26 cellular contexts compared by ENCODE assay signal in genomic region chr2:25881759-25882158, GRCh38.
"Had no signal": no experiment of that assay in that cellular context is flagged by ENCODE, and none has a peak within 500 bp of the region (broad histone marks: within the 10 kb centered on the region; RNA-seq: fewer than 3 reads in every experiment).

No MANE protein-coding gene starts in this region.

- H3K4me3 ChIP-seq: ascending aorta, breast epithelium, cardiac muscle cell, coronary artery, dorsolateral prefrontal cortex, esophagus muscularis mucosa, gastrocnemius medialis, heart left ventricle had no signal

- H3K27ac ChIP-seq: ascending aorta, breast epithelium, cardiac muscle cell, coronary artery, esophagus muscularis mucosa, foreskin keratinocyte, gastrocnemius medialis, heart left ventricle, WERI-Rb-1 had no signal

- DNase-seq: activated B cell treated with CpG ODN at 0.5 μM for 24 hours; activated CD4-positive, alpha-beta T cell treated with anti-CD3 and anti-CD28 coated beads for 48 hours; activated CD4-positive, alpha-beta T cell treated with anti-CD3 and anti-CD28 coated beads, Interleukin-2, amount 50 U/mL, for 1 hour; activated CD4-positive, alpha-beta T cell treated with anti-CD3 and anti-CD28 coated beads, Interleukin-2, amount 50 U/mL, for 48 hours; activated CD8-positive, alpha-beta memory T cell treated with anti-CD3 and anti-CD28 coated beads for 24 hours; activated CD8-positive, alpha-beta T cell treated with anti-CD3 and anti-CD28 coated beads for 36 hours; activated effector memory CD4-positive, alpha-beta T cell treated with anti-CD3 and anti-CD28 coated beads, Interleukin-2, amount 50 U/mL, for 16 hours; activated naive CD4-positive, alpha-beta T cell treated with anti-CD3 and anti-CD28 coated beads for 36 hours; activated naive CD8-positive, alpha-beta T cell treated with anti-CD3 and anti-CD28 coated beads for 36 hours; activated T-cell treated with anti-CD3 and anti-CD28 coated beads, Interleukin-2, amount 50 U/mL, for 48 hours; dorsolateral prefrontal cortex; effector memory CD4-positive, alpha-beta T cell; endodermal cell; foreskin keratinocyte; gastrocnemius medialis; glutamatergic neuron; heart left ventricle; T-helper 1 cell; T-helper 17 cell; T1000; WERI-Rb-1 had no signal

- H3K36me3 ChIP-seq: ascending aorta, breast epithelium, cardiac muscle cell, esophagus muscularis mucosa, gastrocnemius medialis, heart left ventricle had no signal

- H3K27me3 ChIP-seq: ascending aorta, breast epithelium, dorsolateral prefrontal cortex, foreskin keratinocyte, gastrocnemius medialis had no signal

- H3K4me1 ChIP-seq: breast epithelium had no signal
